Comparison of ENCODE assay signal across 9 cellular contexts in the genomic region with DNA sequence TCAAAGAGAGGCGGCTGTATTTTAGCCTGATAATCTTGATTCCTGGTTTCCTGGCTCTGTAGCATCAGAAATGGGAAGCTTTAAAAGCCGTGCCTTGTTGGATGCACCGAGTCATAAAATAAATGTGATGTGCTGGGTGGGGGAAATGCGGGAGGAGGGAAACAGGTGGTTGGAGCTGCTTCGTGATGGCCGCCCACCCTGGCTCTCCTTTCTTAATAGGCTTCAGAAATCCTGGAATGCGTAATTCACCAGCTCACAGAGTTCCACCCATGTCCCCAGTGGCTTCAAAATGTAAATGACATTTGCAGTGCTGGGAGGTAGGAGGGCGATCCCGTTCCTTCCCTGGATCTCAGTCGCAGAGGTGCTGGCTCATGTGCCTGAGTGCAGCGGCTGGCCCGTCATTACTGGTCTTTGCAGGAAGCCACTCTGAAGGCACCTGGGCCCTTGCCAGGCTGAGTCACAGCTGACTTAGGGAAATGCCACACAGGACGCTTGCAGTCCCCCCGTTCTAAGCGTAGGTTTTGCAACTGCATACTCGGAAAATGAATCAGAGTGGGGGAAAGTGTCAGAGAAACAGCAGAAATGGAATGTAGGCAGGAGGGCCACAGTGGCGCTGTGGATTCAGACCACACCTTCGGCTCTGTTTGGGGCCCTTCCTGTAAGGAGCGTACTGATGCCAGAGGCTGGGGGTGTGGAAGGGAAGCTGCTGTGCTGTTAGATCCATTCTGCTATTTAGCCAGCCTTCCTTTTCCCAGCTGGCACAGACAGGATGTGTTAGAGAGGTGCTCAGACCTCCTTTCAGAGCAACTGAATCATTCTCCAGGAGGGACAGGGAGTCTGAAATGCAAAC. TPM values are rescaled to one million over a fixed set of nuclear protein-coding genes. Genes with fewer than 3 reads are reported as not detected.
A peak's percentile ranks its signal among the peaks of the same experiment; 100 is the strongest.
DNase-seq lines count a peak whose midpoint lies in the region; ATAC-seq and TF ChIP-seq lines count a peak whose summit lies in the region.
"Had no signal": no experiment of that assay in that cellular context is flagged by ENCODE, and none has a peak within 500 bp of the region (broad histone marks: within the 10 kb centered on the region; RNA-seq: fewer than 3 reads in every experiment).

No MANE protein-coding gene starts in this region.

- H3K27me3 ChIP-seq in GM06990 (replicated peaks; ENCODE audit: control insufficient read depth, insufficient read depth, low read length): no peaks in the 10 kb centered on the region
- H3K27me3 ChIP-seq: neutrophil had no signal

- no peak for TF ChIP-seq CTCF in GM06990 (IDR thresholded peaks at IDR 0.05; ENCODE audit: insufficient read depth, low read length, poor library complexity, severe bottlenecking)

- DNase-seq in GM06990 (ENCODE audit: extremely low read depth, insufficient read length) (peak; percentile 50), NCI-H146 (lab: John Stamatoyannopoulos, UW) (peak; percentile 81), caudate nucleus (lab: John Stamatoyannopoulos, UW) (peak in 56 of 61 donors; percentile 9 to 93 (median 58)), left lobe of liver (ENCODE audit: low spot score) (peak; percentile 90), NCI-H748 (lab: John Stamatoyannopoulos, UW; ENCODE audit: unreplicated experiment) (no peak)
- DNase-seq in activated CD4-positive, CD25-positive, alpha-beta regulatory T cell (lab: John Stamatoyannopoulos, UW): peak; percentile 24 to 60 (median 34)
- peak; percentile 71 for DNase-seq in stimulated activated CD4-positive, alpha-beta T cell treated with anti-CD3 and anti-CD28 coated beads, Interleukin-2, amount 100 ng/mL, for 4 hours (ENCODE audit: low read depth)

- ATAC-seq in HG02588 (IDR thresholded peaks at IDR 0.05; ENCODE audit: unreplicated experiment): peak; percentile 66
- peak; percentile 74 for ATAC-seq in left lobe of liver

- H3K36me3 ChIP-seq in GM06990 (ENCODE audit: control insufficient read depth, insufficient read depth, low read length): no peaks in the 10 kb centered on the region
- H3K36me3 ChIP-seq: neutrophil had no signal

- peak overlapping the region; percentile 13; the same call in 1 of the 2 replicates for H3K4me3 ChIP-seq in GM06990 (replicated peaks; ENCODE audit: low read depth, low read length)

- H3K27ac ChIP-seq in caudate nucleus (ENCODE audit: low read depth, low read length): no peak overlapping the region
- H3K27ac ChIP-seq: neutrophil had no signal

RNA-seq across cellular contexts. Expression of a gene that starts 37.6 kb away (rescaled TPM):
- 83.7 TPM for total RNA-seq in left lobe of liver
